8 cellular contexts compared by ENCODE assay signal in the genomic region with DNA sequence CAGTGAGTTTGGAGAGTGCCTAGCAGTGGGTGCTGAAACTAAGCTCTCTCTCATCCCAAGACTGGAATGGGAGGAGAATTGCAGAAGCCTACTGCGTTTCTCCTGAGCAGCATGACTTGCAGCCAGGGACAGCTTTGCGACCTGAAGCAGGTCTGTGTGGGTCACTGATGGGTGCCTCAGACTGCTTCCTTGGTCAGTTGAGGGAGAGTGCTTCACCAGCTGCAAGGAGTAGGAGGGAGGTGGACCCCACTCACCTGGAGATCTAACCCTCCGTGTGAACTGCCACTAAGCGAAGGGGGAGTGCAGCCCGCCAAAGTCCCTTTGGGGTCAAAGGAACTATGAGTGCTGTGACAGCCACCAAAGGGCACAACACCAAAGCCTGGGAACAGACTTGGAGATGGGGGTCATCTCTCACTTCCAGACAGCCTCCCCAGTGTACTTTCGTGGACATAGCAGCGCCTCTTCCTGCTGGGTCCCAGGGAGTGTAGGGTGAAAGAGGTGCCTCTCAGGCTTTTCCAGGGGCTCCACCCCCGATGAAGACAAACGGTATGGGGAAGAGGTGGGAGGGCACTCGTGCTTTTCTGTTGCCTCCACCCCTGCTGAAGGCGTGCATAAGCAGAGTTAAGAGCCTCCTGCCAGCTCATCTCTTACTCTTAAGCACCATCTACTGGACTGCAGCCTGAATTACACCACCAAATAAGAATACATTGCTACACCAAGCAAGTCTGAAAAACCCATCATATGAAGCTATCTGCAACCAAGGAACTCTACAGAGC. TPM values are rescaled to one million over a fixed set of nuclear protein-coding genes. Genes with fewer than 3 reads are reported as not detected.
A peak's percentile ranks its signal among the peaks of the same experiment; 100 is the strongest.
DNase-seq lines count a peak whose midpoint lies in the region; ATAC-seq and TF ChIP-seq lines count a peak whose summit lies in the region.

No MANE protein-coding gene starts in this region.

- DNase-seq in A172 (ENCODE audit: low spot score) (peak; percentile 72), GM10266 (ENCODE audit: extremely low spot score) (peak; percentile 20), HFF-Myc (ENCODE audit: extremely low read depth, low read depth) (peak; percentile 52), LoVo (ENCODE audit: low spot score) (peak; percentile 72), SK-N-MC (ENCODE audit: low read depth, low spot score) (peak; percentile 42), cardiac fibroblast (ENCODE audit: low read depth in 2 of 2) (peak; percentile 92 to 95), left kidney (ENCODE audit: low read depth, low spot score) (peak; percentile 82)
- no peak for DNase-seq in stimulated activated effector memory CD8-positive, alpha-beta T cell treated with anti-CD3 and anti-CD28 coated beads, Interleukin-12 subunit alpha, Interleukin-12 subunit beta, amount 100 ng/mL, for 72 hours (ENCODE audit: low spot score in 2 of 2)

- H3K9me3 Mint-ChIP-seq in stimulated activated effector memory CD8-positive, alpha-beta T cell treated with anti-CD3 and anti-CD28 coated beads, Interleukin-12 subunit alpha, Interleukin-12 subunit beta, amount 100 ng/mL, for 72 hours, result no peaks in the 10 kb centered on the region

- H3K4me3 ChIP-seq in HFF-Myc (replicated peaks; ENCODE audit: low read depth, low read length) (no peak overlapping the region), SK-N-MC (no peak overlapping the region), cardiac fibroblast (replicated peaks in 1 of 2; ENCODE audit: low read depth in 2 of 2, low read length in 2 of 2) (peak overlapping the region in 1 of 2 donors; percentile 15)

- no peaks in the 10 kb centered on the region for H3K36me3 ChIP-seq in SK-N-MC (ENCODE audit: insufficient read depth, low read length)

- H3K9ac ChIP-seq in SK-N-MC (ENCODE audit: insufficient read length), result no peak overlapping the region

- no peaks in the 10 kb centered on the region for H3K9me3 ChIP-seq in SK-N-MC (ENCODE audit: low read depth, low read length)

- no peak overlapping the region for H3K27ac Mint-ChIP-seq in stimulated activated effector memory CD8-positive, alpha-beta T cell treated with anti-CD3 and anti-CD28 coated beads, Interleukin-12 subunit alpha, Interleukin-12 subunit beta, amount 100 ng/mL, for 72 hours

- no peak overlapping the region for H3K27ac ChIP-seq in SK-N-MC

- H3K4me3 Mint-ChIP-seq in stimulated activated effector memory CD8-positive, alpha-beta T cell treated with anti-CD3 and anti-CD28 coated beads, Interleukin-12 subunit alpha, Interleukin-12 subunit beta, amount 100 ng/mL, for 72 hours, result no peak overlapping the region

- no peaks in the 10 kb centered on the region for H3K36me3 Mint-ChIP-seq in stimulated activated effector memory CD8-positive, alpha-beta T cell treated with anti-CD3 and anti-CD28 coated beads, Interleukin-12 subunit alpha, Interleukin-12 subunit beta, amount 100 ng/mL, for 72 hours

- peak; percentile 65 for TF ChIP-seq CTCF in GM10266 (IDR thresholded peaks at IDR 0.05; ENCODE audit: control insufficient read depth, insufficient read depth, low read depth, missing control alignments)
- peak; percentile 67 for TF ChIP-seq CTCF in HFF-Myc (IDR thresholded peaks at IDR 0.05; ENCODE audit: low read depth, low read length, missing control alignments)
- TF ChIP-seq CTCF in cardiac fibroblast (IDR thresholded peaks at IDR 0.05; ENCODE audit: low read depth, low read length), result peak; percentile 79

- no peaks in the 10 kb centered on the region for H3K4me1 Mint-ChIP-seq in stimulated activated effector memory CD8-positive, alpha-beta T cell treated with anti-CD3 and anti-CD28 coated beads, Interleukin-12 subunit alpha, Interleukin-12 subunit beta, amount 100 ng/mL, for 72 hours

- ATAC-seq in stimulated activated effector memory CD8-positive, alpha-beta T cell treated with anti-CD3 and anti-CD28 coated beads, Interleukin-12 subunit alpha, Interleukin-12 subunit beta, amount 100 ng/mL, for 72 hours, result peak; percentile 88

RNA-seq across cellular contexts. Expression of gene MACIR, which starts 34.3 kb away (rescaled TPM):
- 17.2 and 25.4 TPM in 2 replicates for total RNA-seq in A172 (2014; rRNA removed; shearing (Covaris generic))

Comparison
In these comparisons a context has a peak if more than half of its experiments do, and no peak if none do; other contexts are left out.
1. DNase-seq: peak in A172 (single experiment), GM10266 (single experiment), HFF-Myc (single experiment), LoVo (single experiment), SK-N-MC (single experiment), cardiac fibroblast (2 of 2) and left kidney (single experiment); none in stimulated activated effector memory CD8-positive, alpha-beta T cell treated with anti-CD3 and anti-CD28 coated beads, Interleukin-12 subunit alpha, Interleukin-12 subunit beta, amount 100 ng/mL, for 72 hours (0 of 2).
2. Peak in every context shown above with its lines, with median percentiles within 50 percentile points of each other: CTCF ChIP-seq.